18 cellular contexts compared by ENCODE assay signal in genomic region chr5:37247036-37247435, GRCh38. TPM values are rescaled to one million over a fixed set of nuclear protein-coding genes. Genes with fewer than 3 reads are reported as not detected.
DNase-seq lines count a peak whose midpoint lies in the region; ATAC-seq and TF ChIP-seq lines count a peak whose summit lies in the region.
"Had no signal": no experiment of that assay in that cellular context is flagged by ENCODE, and none has a peak within 500 bp of the region (broad histone marks: within the 10 kb centered on the region; RNA-seq: fewer than 3 reads in every experiment).

No MANE protein-coding gene starts in this region.

- H3K9me3 ChIP-seq in hepatocyte (ENCODE audit: low read depth) (no peaks in the 10 kb centered on the region), psoas muscle (no peaks in the 10 kb centered on the region)
- H3K9me3 ChIP-seq: heart right ventricle, thoracic aorta had no signal

- peaks cover 14% of the 10 kb centered on the region for H3K4me1 ChIP-seq in hepatocyte (ENCODE audit: insufficient read depth)
- H3K4me1 ChIP-seq in psoas muscle = peaks cover 17% of the 10 kb centered on the region

- no peak for TF ChIP-seq CTCF in hepatocyte (IDR thresholded peaks at IDR 0.05; ENCODE audit: poor library complexity)
- TF ChIP-seq CTCF in psoas muscle (IDR thresholded peaks at IDR 0.05) = no peak

- no peak overlapping the region for H2AFZ ChIP-seq in hepatocyte

- H3K4me3 ChIP-seq in hepatocyte (no peak overlapping the region), psoas muscle (peak overlapping the region; percentile 13)
- H3K4me3 ChIP-seq: skin epidermis had no signal

- H3K79me2 ChIP-seq in hepatocyte = peaks cover 32% of the 10 kb centered on the region

- no peaks in the 10 kb centered on the region for H3K27me3 Mint-ChIP-seq in T-cell
- H3K27me3 Mint-ChIP-seq: activated CD4-positive, alpha-beta memory T cell treated with anti-CD3 and anti-CD28 coated beads, Interleukin-2, amount 10 ng/mL, durations not matched to agents 7 days and 5 days had no signal

- H3K9me2 ChIP-seq in hepatocyte (replicated peaks; ENCODE audit: insufficient read depth) = no peaks in the 10 kb centered on the region

- no peaks in the 10 kb centered on the region for H4K20me1 ChIP-seq in hepatocyte (ENCODE audit: insufficient read depth, poor library complexity, severe bottlenecking)

- peaks cover 6% of the 10 kb centered on the region for H3K36me3 Mint-ChIP-seq in T-cell

- ATAC-seq in T-cell (replicated peaks in 1 of 4) = no peak
- ATAC-seq in psoas muscle = no peak
- no peak for ATAC-seq in HG02588 (IDR thresholded peaks at IDR 0.05; ENCODE audit: unreplicated experiment)
- ATAC-seq: heart right ventricle had no signal

- H3K27ac ChIP-seq in hepatocyte (no peak overlapping the region), psoas muscle (no peak overlapping the region)
- H3K27ac ChIP-seq: coronary artery, heart right ventricle, HL-60, skin epidermis, thoracic aorta had no signal

- peaks cover 15 to 21% (median 20%) of the 10 kb centered on the region in 3 donors for H3K4me1 Mint-ChIP-seq in T-cell

- H3K36me3 ChIP-seq in hepatocyte (replicated peaks; ENCODE audit: insufficient read depth, low read depth) = no peaks in the 10 kb centered on the region
- peaks cover 0 to 27% of the 10 kb centered on the region in 2 donors for H3K36me3 ChIP-seq in psoas muscle (ENCODE audit: insufficient read depth in 1 of 2, low read depth in 1 of 2)
- H3K36me3 ChIP-seq: thoracic aorta had no signal

- H3K27ac Mint-ChIP-seq in T-cell = no peak overlapping the region
- H3K27ac Mint-ChIP-seq: activated CD4-positive, alpha-beta memory T cell treated with anti-CD3 and anti-CD28 coated beads, Interleukin-2, amount 10 ng/mL, durations not matched to agents 7 days and 5 days had no signal

- intact Hi-C loops in psoas muscle (cut with DNase I) = loop anchor here in 1 of 2 donors (10.0 kb wide), 1 partner anchor 48 kb away; no protein-coding TSS in a partner anchor

- POLR2A ChIA-PET in T-cell (lab: Charles Lee) = interaction anchor here (0.6 kb wide), 2 partner anchors 8 to 167 kb away, joined by 3 to 5 read pairs; no protein-coding TSS in a partner anchor

- DNase-seq in EH (ENCODE audit: low read depth) (peak; percentile 6), T-cell (no peak), hepatocyte (ENCODE audit: low spot score) (no peak), psoas muscle (no peak), NCI-H2081 treated with DMSO at 0.1 percent for 48 hours (lab: John Stamatoyannopoulos, UW) (no peak)
- DNase-seq in NK-92 treated with Interleukin-12 subunit alpha and Interleukin-12 subunit beta, amount 100 ng/mL, for 24 hours (lab: John Stamatoyannopoulos, UW) = no peak
- DNase-seq: activated CD4-positive, alpha-beta memory T cell treated with anti-CD3 and anti-CD28 coated beads, Interleukin-2, amount 10 ng/mL, durations not matched to agents 7 days and 5 days; heart right ventricle; islet precursor cell; mesendoderm; NCI-H1048; NCI-H2107; NCI-H526 treated with DMSO at 0.1 percent for 48 hours had no signal

- WGBS in hepatocyte (ENCODE audit: low lambda C conversion rate, missing lambda C conversion rate) = 70% methylated on average over 1 of the region's 1 CpG
- WGBS in psoas muscle, 3 donors = 52 to 58% (median 58%) methylated on average over 1 of the region's 1 CpG

- no peaks in the 10 kb centered on the region for H3K27me3 ChIP-seq in hepatocyte
- no peaks in the 10 kb centered on the region for H3K27me3 ChIP-seq in psoas muscle (ENCODE audit: insufficient read depth in 3 of 3, low read length in 2 of 3)
- H3K27me3 ChIP-seq: heart right ventricle had no signal

- H3K4me3 Mint-ChIP-seq in T-cell = peak overlapping the region in 2 of 3 donors; percentile 13 to 93

- H3K4me2 ChIP-seq in hepatocyte = peak overlapping the region; percentile 81

- CTCF ChIA-PET in T-cell (lab: Charles Lee) = no interaction called here

- no peaks in the 10 kb centered on the region for H3K9me3 Mint-ChIP-seq in T-cell
- H3K9me3 Mint-ChIP-seq: activated CD4-positive, alpha-beta memory T cell treated with anti-CD3 and anti-CD28 coated beads, Interleukin-2, amount 10 ng/mL, durations not matched to agents 7 days and 5 days had no signal

RNA-seq across cellular contexts. Expression of gene CPLANE1, which starts 2.1 kb away (rescaled TPM):
- total RNA-seq in T-cell (1 to 10 TPM; 5.1 to 9.4 (median 7.7) TPM), hepatocyte (21.5 and 29.6 TPM in 2 replicates), psoas muscle (10 to 100 TPM in 1 of 4 donors, 1 to 10 TPM in 3; 6.0 to 12.1 (median 6.9) TPM)
- polyA plus RNA-seq in hepatocyte (4.3 and 6.9 TPM in 2 replicates), psoas muscle (1 to 10 TPM; 1.4 to 3.3 (median 1.5) TPM)
